ENCODE assay signal across 25 cellular contexts in genomic region chr11:79982185-79982584, GRCh38.
"Had no signal": no experiment of that assay in that cellular context is flagged by ENCODE, and none has a peak within 500 bp of the region (broad histone marks: within the 10 kb centered on the region; RNA-seq: fewer than 3 reads in every experiment).

No MANE protein-coding gene starts in this region.

- H3K4me3 Mint-ChIP-seq: immature natural killer cell, memory B cell had no signal

- H3K27me3 Mint-ChIP-seq: memory B cell had no signal

- H3K36me3 ChIP-seq: esophagus muscularis mucosa, gastrocnemius medialis, heart right ventricle, lower lobe of right lung had no signal

- H3K27ac Mint-ChIP-seq: immature natural killer cell, memory B cell had no signal

- H3K36me3 Mint-ChIP-seq: immature natural killer cell, memory B cell had no signal

- H3K4me3 ChIP-seq: coronary artery, dorsolateral prefrontal cortex, esophagus muscularis mucosa, gastrocnemius medialis, heart right ventricle, hepatocyte, lower lobe of right lung had no signal

- H3K4me1 Mint-ChIP-seq: immature natural killer cell, memory B cell had no signal

- H3K9me3 ChIP-seq: esophagus muscularis mucosa, gastrocnemius medialis, heart right ventricle, lower lobe of right lung had no signal

- H3K4me1 ChIP-seq: esophagus muscularis mucosa, foreskin keratinocyte, gastrocnemius medialis, heart right ventricle, lower lobe of right lung had no signal

- H3K27me3 ChIP-seq: foreskin keratinocyte, gastrocnemius medialis, heart right ventricle, hepatocyte had no signal

- DNase-seq: cerebellar nuclear complex; dermis blood vessel endothelial cell; dorsolateral prefrontal cortex; effector CD4-positive, alpha-beta T cell; effector memory CD4-positive, alpha-beta T cell; foreskin keratinocyte; gastrocnemius medialis; glutamatergic neuron; head of caudate nucleus; heart right ventricle; hypothalamus; immature natural killer cell; islet precursor cell; kidney; kidney glomerular epithelial cell; left colon; left ventricle myocardium superior; lower lobe of right lung; mesendoderm; midbrain had no signal

- H3K27ac ChIP-seq: coronary artery, dorsolateral prefrontal cortex, esophagus muscularis mucosa, foreskin keratinocyte, gastrocnemius medialis, heart right ventricle, hepatocyte, lower lobe of right lung had no signal

- ATAC-seq: foreskin keratinocyte, gastrocnemius medialis, heart right ventricle, left colon, left lobe of liver, left ventricle myocardium superior, lower lobe of right lung had no signal
